ENCODE assay signal across 26 cellular contexts in the genomic region with DNA sequence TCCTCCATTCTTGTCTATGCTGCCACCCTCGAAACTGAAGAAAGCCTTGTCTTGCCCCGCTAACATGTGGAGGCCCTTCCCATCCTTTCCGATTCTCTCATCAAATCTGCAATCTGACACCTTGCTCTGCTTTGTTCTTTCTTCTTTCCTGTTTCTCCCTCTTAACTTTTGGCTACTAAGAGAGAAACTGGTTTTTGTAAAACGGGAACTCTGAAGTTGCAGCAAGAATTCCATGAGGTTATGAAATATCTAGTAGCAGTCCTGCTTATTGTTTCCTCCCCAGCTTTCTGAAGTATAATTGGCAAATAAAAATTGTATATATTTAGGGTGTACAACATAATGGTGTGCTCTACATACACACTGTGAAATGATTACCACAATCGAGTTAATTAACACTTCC.
DNase-seq lines count a peak whose midpoint lies in the region; FAIRE-seq and TF ChIP-seq lines count a peak whose summit lies in the region.
"Had no signal": no experiment of that assay in that cellular context is flagged by ENCODE, and none has a peak within 500 bp of the region (broad histone marks: within the 10 kb centered on the region; RNA-seq: fewer than 3 reads in every experiment).

No MANE protein-coding gene starts in this region.

- peak overlapping the region in 1 of 2 experiments; percentile 1; a peak in 1 of 5 replicates for H3K4me3 Mint-ChIP-seq in H9
- H3K4me3 Mint-ChIP-seq: activated CD8-positive, alpha-beta T cell treated with anti-CD3 and anti-CD28 coated beads for 36 hours; nephron progenitor cell; stimulated activated memory B cell treated with anti-CD40 and anti-IgM and Interleukin-4, amounts not matched to agents 10 μg/mL and 1 μg/mL and 100 μg/mL, for 72 hours had no signal

- no peak overlapping the region for H2AFZ ChIP-seq in H9 (ENCODE audit: low read length)

- H3K56ac ChIP-seq in H9 (ENCODE audit: insufficient read length, low read depth, low read length): no peak overlapping the region

- H2BK120ac ChIP-seq in H9 (ENCODE audit: low read depth, low read length, poor library complexity, severe bottlenecking): no peak overlapping the region

- no peak overlapping the region for H3K14ac ChIP-seq in H9 (ENCODE audit: insufficient read depth, low read length)

- no peak for TF ChIP-seq POLR2A in GM12891 (IDR thresholded peaks at IDR 0.05; ENCODE audit: low read depth, low read length)

- no peaks in the 10 kb centered on the region for H3K23me2 ChIP-seq in H9 (ENCODE audit: insufficient read length, low read depth, low read length, poor library complexity, severe bottlenecking)

- peak overlapping the region in 1 of 3 experiments; percentile 52; a peak in 2 of 7 replicates for H3K27ac Mint-ChIP-seq in H9
- H3K27ac Mint-ChIP-seq: activated CD8-positive, alpha-beta T cell treated with anti-CD3 and anti-CD28 coated beads for 36 hours; nephron progenitor cell; stimulated activated memory B cell treated with anti-CD40 and anti-IgM and Interleukin-4, amounts not matched to agents 10 μg/mL and 1 μg/mL and 100 μg/mL, for 72 hours had no signal

- no peak overlapping the region for H3T11ph ChIP-seq in H9 (ENCODE audit: low read length)

- H2BK15ac ChIP-seq in H9 (ENCODE audit: low read depth, low read length): no peak overlapping the region

- no peak overlapping the region for H3K23ac ChIP-seq in H9 (ENCODE audit: insufficient read length, low read depth, low read length)

- H3K9me3 Mint-ChIP-seq in H9: no peaks in the 10 kb centered on the region
- H3K9me3 Mint-ChIP-seq: activated CD8-positive, alpha-beta T cell treated with anti-CD3 and anti-CD28 coated beads for 36 hours; nephron progenitor cell; stimulated activated memory B cell treated with anti-CD40 and anti-IgM and Interleukin-4, amounts not matched to agents 10 μg/mL and 1 μg/mL and 100 μg/mL, for 72 hours had no signal

- H3K9ac ChIP-seq in H9 (ENCODE audit: extremely low read depth, insufficient read length, low read length): no peak overlapping the region
- H3K9ac ChIP-seq: SK-N-SH had no signal

- FAIRE-seq in GM12891 (lab: Jason Lieb, UNC): no peak
- FAIRE-seq: endothelial cell of umbilical vein, G401.6 had no signal

- H3K18ac ChIP-seq in H9 (ENCODE audit: insufficient read length, low read depth, low read length): no peak overlapping the region

- H3K4me2 ChIP-seq in H9 (ENCODE audit: insufficient read depth, insufficient read length, low read length): no peak overlapping the region
- H3K4me2 ChIP-seq: SK-N-SH had no signal

- H3K27me3 Mint-ChIP-seq in H9 (ENCODE audit: low read depth): no peaks in the 10 kb centered on the region

- H2BK12ac ChIP-seq in H9 (ENCODE audit: insufficient read length, low read depth, low read length): no peak overlapping the region

- no peaks in the 10 kb centered on the region for H3K79me2 ChIP-seq in H9 (ENCODE audit: insufficient read depth, low read length)

- H4K8ac ChIP-seq in H9 (replicated peaks; ENCODE audit: insufficient read length, low read depth, low read length): no peak overlapping the region

- no peaks in the 10 kb centered on the region for H3K27me3 ChIP-seq in H9 (ENCODE audit: insufficient read depth, low read length)
- H3K27me3 ChIP-seq: cardiac muscle cell had no signal

- WGBS in H9 (ENCODE audit: extremely low coverage, insufficient read length, low lambda C conversion rate): no CpG with 5 or more reads among the region's 5 CpGs

- no peaks in the 10 kb centered on the region for H3K9me3 ChIP-seq in H9 (ENCODE audit: control insufficient read depth, low read depth, low read length)
- H3K9me3 ChIP-seq: prostate gland, SK-N-SH, thoracic aorta had no signal

- DNase-seq in MV-4-11 (lab: John Stamatoyannopoulos, UW): peak; percentile 59
- DNase-seq in SKM-1 treated with dmso at 0.1 percent for 144 hours (lab: John Stamatoyannopoulos, UW; ENCODE audit: unreplicated experiment): peak; percentile 68
- peak; percentile 60 for DNase-seq in globus pallidus (ENCODE audit: low spot score)
- no peak for DNase-seq in H9
- DNase-seq in GM12891 (ENCODE audit: insufficient read length, low spot score): no peak
- DNase-seq in retina: no peak
- DNase-seq: activated CD4-positive, CD25-positive, alpha-beta regulatory T cell; activated CD8-positive, alpha-beta T cell treated with anti-CD3 and anti-CD28 coated beads for 36 hours; activated T-cell treated with anti-CD3 and anti-CD28 coated beads, Interleukin-2, amount 50 U/mL, for 1 hour; amniotic stem cell; dermis blood vessel endothelial cell; H7; left colon; midbrain; NCI-H2227 treated with DMSO at 0.1 percent for 48 hours; nephron progenitor cell; SK-N-SH; stimulated activated CD4-positive, alpha-beta T cell treated with anti-CD3 and anti-CD28 coated beads, Interleukin-2, amount 100 ng/mL, for 24 hours had no signal

- H2BK5ac ChIP-seq in H9 (ENCODE audit: insufficient read length, low read length): no peak overlapping the region

- H2BK20ac ChIP-seq in H9 (ENCODE audit: low read depth, low read length, poor library complexity, severe bottlenecking): no peak overlapping the region

- H4K20me1 ChIP-seq in H9 (ENCODE audit: control insufficient read depth, insufficient read depth, insufficient read length): no peaks in the 10 kb centered on the region

- H3K4me1 ChIP-seq in H9 (ENCODE audit: insufficient read depth, low read length): peaks cover 6% of the 10 kb centered on the region; the same call in 1 of the 2 replicates
- H3K4me1 ChIP-seq: prostate gland had no signal

- no peak for TF ChIP-seq CTCF in H9 (conservative IDR thresholded peaks at IDR 0.05)

- no peak overlapping the region for H4K5ac ChIP-seq in H9 (ENCODE audit: insufficient read length, low read depth, low read length)

- H4K91ac ChIP-seq in H9 (ENCODE audit: insufficient read length, low read depth, low read length): no peak overlapping the region

- H3K4ac ChIP-seq in H9 (ENCODE audit: low read depth, low read length): no peak overlapping the region

- peak overlapping the region; percentile 99 for H3K27ac ChIP-seq in temporal lobe (ENCODE audit: low read depth, low read length)
- no peak overlapping the region for H3K27ac ChIP-seq in H9 (ENCODE audit: insufficient read length, low read depth, low read length)
- H3K27ac ChIP-seq: cardiac muscle cell, prostate gland, skin epidermis, thoracic aorta had no signal

- H3K36me3 Mint-ChIP-seq in H9 (ENCODE audit: insufficient read depth in 1 of 3, low read depth in 3 of 3): no peaks in the 10 kb centered on the region
- H3K36me3 Mint-ChIP-seq: stimulated activated memory B cell treated with anti-CD40 and anti-IgM and Interleukin-4, amounts not matched to agents 10 μg/mL and 1 μg/mL and 100 μg/mL, for 72 hours had no signal

- H3K4me1 Mint-ChIP-seq in H9: peaks cover 36 to 51% of the 10 kb centered on the region in 2 experiments

- no peaks in the 10 kb centered on the region for H3K79me1 ChIP-seq in H9 (ENCODE audit: insufficient read depth, low read depth, low read length, poor library complexity, severe bottlenecking)

- no peak overlapping the region for H2AK5ac ChIP-seq in H9 (ENCODE audit: insufficient read length, low read length)

TF ChIP-seq in GM12891, 5 proteins besides CTCF, POLR2A, EP300 and RAD21:
- TF ChIP-seq SPI1 (IDR thresholded peaks at IDR 0.05; ENCODE audit: low read depth, low read length) (no peak), TAF1 (IDR thresholded peaks at IDR 0.05; ENCODE audit: low read depth, low read length) (no peak), PAX5 (IDR thresholded peaks at IDR 0.05; ENCODE audit: insufficient read depth, low read length, severe bottlenecking) (no peak), POLR2AphosphoS5 (IDR thresholded peaks at IDR 0.05; ENCODE audit: low read depth, low read length) (no peak), POU2F2 (IDR thresholded peaks at IDR 0.05; ENCODE audit: low read depth, low read length) (no peak)

Comparison
In these comparisons a context has a peak if more than half of its experiments do, and no peak if none do; other contexts are left out.
1. DNase-seq: peak in MV-4-11 (single experiment), SKM-1 treated with dmso at 0.1 percent for 144 hours (single experiment) and globus pallidus (single experiment); none in H9 (single experiment), GM12891 (single experiment) and retina (single experiment).